ENCODE assay signal across 1 cellular context in the genomic region with DNA sequence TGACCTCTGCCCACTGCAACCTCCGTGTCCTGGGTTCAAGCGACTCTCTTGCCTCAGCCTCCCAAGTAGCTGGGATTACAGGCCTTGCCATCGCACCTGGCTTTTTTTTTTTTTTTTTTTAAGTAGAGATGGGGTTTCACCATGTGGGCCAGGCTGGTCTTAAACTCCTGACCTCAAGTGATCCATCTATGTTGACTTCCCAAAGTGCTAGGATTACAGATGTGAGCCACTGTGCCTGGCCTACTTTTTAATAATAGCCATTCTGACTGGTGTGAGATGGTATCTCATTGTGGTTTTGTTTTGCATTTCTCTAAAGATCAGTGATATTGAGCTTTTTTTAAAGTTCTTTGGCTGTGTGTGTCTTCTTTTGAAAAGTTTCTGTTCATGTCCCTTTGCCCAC. TPM values are rescaled to one million over a fixed set of nuclear protein-coding genes. Genes with fewer than 3 reads are reported as not detected.
"Had no signal": no experiment of that assay in that cellular context is flagged by ENCODE, and none has a peak within 500 bp of the region (broad histone marks: within the 10 kb centered on the region; RNA-seq: fewer than 3 reads in every experiment).

No MANE protein-coding gene starts in this region.

RNA-seq across cellular contexts. Expression of a gene that starts 10.6 kb away (rescaled TPM):
- polyA plus RNA-seq: immature natural killer cell had no signal
